8 cellular contexts compared by ENCODE assay signal in genomic region chr9:136245194-136246150, GRCh38. TPM values are rescaled to one million over a fixed set of nuclear protein-coding genes. Genes with fewer than 3 reads are reported as not detected.
A peak's percentile ranks its signal among the peaks of the same experiment; 100 is the strongest.
DNase-seq lines count a peak whose midpoint lies in the region; ATAC-seq and TF ChIP-seq lines count a peak whose summit lies in the region.

A gene with protein sequence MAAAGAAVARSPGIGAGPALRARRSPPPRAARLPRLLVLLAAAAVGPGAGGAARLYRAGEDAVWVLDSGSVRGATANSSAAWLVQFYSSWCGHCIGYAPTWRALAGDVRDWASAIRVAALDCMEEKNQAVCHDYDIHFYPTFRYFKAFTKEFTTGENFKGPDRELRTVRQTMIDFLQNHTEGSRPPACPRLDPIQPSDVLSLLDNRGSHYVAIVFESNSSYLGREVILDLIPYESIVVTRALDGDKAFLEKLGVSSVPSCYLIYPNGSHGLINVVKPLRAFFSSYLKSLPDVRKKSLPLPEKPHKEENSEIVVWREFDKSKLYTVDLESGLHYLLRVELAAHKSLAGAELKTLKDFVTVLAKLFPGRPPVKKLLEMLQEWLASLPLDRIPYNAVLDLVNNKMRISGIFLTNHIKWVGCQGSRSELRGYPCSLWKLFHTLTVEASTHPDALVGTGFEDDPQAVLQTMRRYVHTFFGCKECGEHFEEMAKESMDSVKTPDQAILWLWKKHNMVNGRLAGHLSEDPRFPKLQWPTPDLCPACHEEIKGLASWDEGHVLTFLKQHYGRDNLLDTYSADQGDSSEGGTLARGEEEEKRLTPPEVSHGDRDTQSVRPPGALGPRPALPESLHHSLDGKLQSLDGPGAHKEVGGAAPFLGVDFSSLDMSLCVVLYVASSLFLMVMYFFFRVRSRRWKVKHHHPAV (minus strand): TSS chr9:136245812. CDS start chr9:136245803, 9 bp downstream.

- H3K4me1 ChIP-seq in right lobe of liver = peaks cover 0 to 16% (median 4%) of the 10 kb centered on the region in 4 donors

- H3K36me3 ChIP-seq in right lobe of liver = no peaks in the 10 kb centered on the region

- TF ChIP-seq POLR2A in right lobe of liver (IDR thresholded peaks at IDR 0.05) = peak; percentile 36

- ATAC-seq in HG03196 (IDR thresholded peaks at IDR 0.05; ENCODE audit: unreplicated experiment) = peak; percentile 46
- peak; percentile 86 to 93 (median 88) for ATAC-seq in right lobe of liver

- DNase-seq in NCI-H1436 (lab: John Stamatoyannopoulos, UW) (peak; percentile 74), NCI-H1436 treated with DMSO at 0.1 percent for 48 hours (lab: John Stamatoyannopoulos, UW) (no peak), NCI-H748 treated with DMSO at 0.1 percent for 48 hours (lab: John Stamatoyannopoulos, UW) (peak; percentile 60), dermis microvascular lymphatic vessel endothelial cell (ENCODE audit: low read depth in 2 of 2) (peak; percentile 50 to 84), right lobe of liver (peak; percentile 88 to 90 (median 88))
- DNase-seq in activated CD4-positive, alpha-beta T cell treated with anti-CD3 and anti-CD28 coated beads, Interleukin-2, amount 50 U/mL, for 48 hours = peak; percentile 78 to 82
- peak; percentile 86 for DNase-seq in stimulated activated CD4-positive, alpha-beta T cell treated with anti-CD3 and anti-CD28 coated beads, Interleukin-4, amount 100 ng/mL, for 1 hour

- no peaks in the 10 kb centered on the region for H3K27me3 ChIP-seq in right lobe of liver

- peak within 1 kb of the TSS; percentile 71 to 87 (median 74) for H3K4me3 ChIP-seq in right lobe of liver

- WGBS in right lobe of liver (ENCODE audit: insufficient coverage, low coverage, low lambda C conversion rate, missing lambda C conversion rate) = 0% methylated on average over 15 of the region's 113 CpGs

- intact Hi-C loops in right lobe of liver (cut with DNase I) = no loop called here

- H3K9me3 ChIP-seq in right lobe of liver = no peaks in the 10 kb centered on the region

- H3K27ac ChIP-seq in right lobe of liver = no peak within 1 kb of the TSS

- no peak for TF ChIP-seq CTCF in right lobe of liver (IDR thresholded peaks at IDR 0.05)

RNA-seq across cellular contexts. Expression of the gene that starts here (rescaled TPM):
- total RNA-seq in dermis microvascular lymphatic vessel endothelial cell (5.1 and 6.4 TPM in 2 replicates), right lobe of liver (1 to 10 TPM; 2.9 to 8.7 (median 6.4) TPM)
